14 cellular contexts compared by ENCODE assay signal in genomic region chr4:4203688-4204400, GRCh38. TPM values are rescaled to one million over a fixed set of nuclear protein-coding genes. Genes with fewer than 3 reads are reported as not detected.
DNase-seq lines count a peak whose midpoint lies in the region; ATAC-seq lines count a peak whose summit lies in the region.
"Had no signal": no experiment of that assay in that cellular context is flagged by ENCODE, and none has a peak within 500 bp of the region (broad histone marks: within the 10 kb centered on the region; RNA-seq: fewer than 3 reads in every experiment).

No MANE protein-coding gene starts in this region.

- in situ Hi-C loops in G401 (cut with HindIII; ENCODE audit: low sequenced_read_pairs) = no loop called here

- no peak for ATAC-seq in HG02973 (IDR thresholded peaks at IDR 0.05; ENCODE audit: unreplicated experiment)
- ATAC-seq in GM21529 (IDR thresholded peaks at IDR 0.05; ENCODE audit: unreplicated experiment) = no peak
- ATAC-seq: HCT116 had no signal

- DNase-seq in G401 (ENCODE audit: low spot score) (peak; percentile 89), NCI-H69 (lab: John Stamatoyannopoulos, UW) (peak; percentile 10), cerebellar cortex (ENCODE audit: low spot score) (peak; percentile 88), medulla oblongata (ENCODE audit: extremely low spot score) (peak; percentile 18), iPS-NIHi11 (ENCODE audit: low spot score) (no peak)
- DNase-seq: CD4-positive, alpha-beta T cell; DMS53; GM23248; IMR-90 had no signal

RNA-seq across cellular contexts. Expression of gene OTOP1, which starts 22.9 kb away (rescaled TPM):
- total RNA-seq in G401 (2014; rRNA removed; shearing (Covaris generic)) = not detected in 2 replicates
- total RNA-seq: B cell; CD4-positive, alpha-beta T cell; GM23248; HT-29; IMR-90 had no signal

RNA-seq across cellular contexts. Expression of gene TMEM128, which starts 44.2 kb away (rescaled TPM):
- total RNA-seq in G401 (2014; rRNA removed; shearing (Covaris generic)) = 51.1 and 89.3 TPM in 2 replicates
